36 cellular contexts compared by ENCODE assay signal in the genomic region with DNA sequence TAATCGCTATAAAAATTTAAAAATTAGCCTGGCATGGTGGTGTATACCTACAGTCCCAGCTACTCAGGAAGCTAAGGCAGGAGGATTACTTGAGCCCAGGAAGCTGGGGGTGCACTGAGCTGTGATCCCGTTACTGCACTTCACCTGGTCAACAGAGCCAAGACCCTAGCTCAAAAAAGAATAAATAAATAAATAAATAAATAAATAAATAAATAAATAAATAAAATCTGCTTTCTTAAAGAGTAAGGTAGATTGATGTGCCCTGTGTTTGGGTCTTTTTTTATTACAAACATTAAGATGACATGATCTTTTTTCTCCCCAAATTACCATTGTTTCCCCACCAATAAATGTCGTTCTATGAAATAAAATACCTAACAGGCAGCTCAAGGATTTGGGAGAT.
"Had no signal": no experiment of that assay in that cellular context is flagged by ENCODE, and none has a peak within 500 bp of the region (broad histone marks: within the 10 kb centered on the region; RNA-seq: fewer than 3 reads in every experiment).

No MANE protein-coding gene starts in this region.

- H3K4me3 ChIP-seq: ascending aorta, cardiac muscle cell had no signal

- H3K27ac Mint-ChIP-seq: activated B cell treated with CpG ODN at 0.5 μM for 24 hours; activated CD4-positive, alpha-beta memory T cell treated with anti-CD3 and anti-CD28 coated beads, Interleukin-2, amount 10 ng/mL, durations not matched to agents 7 days and 5 days; activated CD4-positive, alpha-beta T cell treated with anti-CD3 and anti-CD28 coated beads for 36 hours; activated CD4-positive, alpha-beta T cell treated with anti-CD3 and anti-CD28 coated beads, Interleukin-2, amount 10 ng/mL, durations not matched to agents 7 days and 5 days; activated CD8-positive, alpha-beta memory T cell treated with anti-CD3 and anti-CD28 coated beads, Interleukin-2, amount 10 ng/mL, durations not matched to agents 7 days and 5 days; activated CD8-positive, alpha-beta T cell treated with anti-CD3 and anti-CD28 coated beads, Interleukin-2, amount 10 ng/mL, durations not matched to agents 7 days and 5 days; activated naive CD4-positive, alpha-beta T cell treated with anti-CD3 and anti-CD28 coated beads, Interleukin-2, amount 10 ng/mL, durations not matched to agents 7 days and 5 days; activated naive CD4-positive, alpha-beta T cell treated with anti-CD3 and anti-CD28 coated beads, Interleukin-2, amount 50 U/mL, for 24 hours; activated naive CD8-positive, alpha-beta T cell; activated naive CD8-positive, alpha-beta T cell treated with anti-CD3 and anti-CD28 coated beads, Interleukin-2, amount 10 ng/mL, durations not matched to agents 7 days and 5 days; activated naive CD8-positive, alpha-beta T cell treated with anti-CD3 and anti-CD28 coated beads, Interleukin-2, amount 50 U/mL, for 24 hours; activated T-cell treated with anti-CD3 and anti-CD28 coated beads, Interleukin-2, amount 50 U/mL, for 24 hours; activated T-helper 2 cell treated with anti-CD3 and anti-CD28 coated beads, Interferon-gamma antibody, Interleukin-2, Interleukin-4, amounts not matched to agents 10 μg/mL and 5 μg/mL and 100 μg/mL, durations not matched to agents 14 hours and 24 hours and 36 hours; brain; T-helper 1 cell treated with Interleukin-12 subunit alpha and Interleukin-12 subunit beta and Interleukin-4 antibody, amounts not matched to agents 30 μg/mL and 1 μg/mL, for 36 hours; T-helper 2 cell treated with Interferon-gamma antibody and Interleukin-4, amounts not matched to agents 5 μg/mL and 100 μg/mL, for 36 hours had no signal

- H3K27ac ChIP-seq: ascending aorta, cardiac muscle cell, VCaP had no signal

- H3K4me1 ChIP-seq: ascending aorta had no signal

- FAIRE-seq: bronchial epithelial cell, TTC549 had no signal

- DNase-seq: activated B cell treated with CpG ODN at 0.5 μM for 24 hours; activated CD4-positive, alpha-beta memory T cell treated with anti-CD3 and anti-CD28 coated beads, Interleukin-2, amount 10 ng/mL, durations not matched to agents 7 days and 5 days; activated CD4-positive, alpha-beta T cell treated with anti-CD3 and anti-CD28 coated beads for 1 hour; activated CD4-positive, alpha-beta T cell treated with anti-CD3 and anti-CD28 coated beads for 36 hours; activated CD4-positive, alpha-beta T cell treated with anti-CD3 and anti-CD28 coated beads for 48 hours; activated CD4-positive, alpha-beta T cell treated with anti-CD3 and anti-CD28 coated beads, Interleukin-2, amount 10 ng/mL, durations not matched to agents 7 days and 5 days; activated CD4-positive, alpha-beta T cell treated with anti-CD3 and anti-CD28 coated beads, Interleukin-2, amount 50 U/mL, for 48 hours; activated CD8-positive, alpha-beta memory T cell treated with anti-CD3 and anti-CD28 coated beads for 24 hours; activated CD8-positive, alpha-beta memory T cell treated with anti-CD3 and anti-CD28 coated beads, Interleukin-2, amount 10 ng/mL, durations not matched to agents 7 days and 5 days; activated CD8-positive, alpha-beta memory T cell treated with anti-CD3 and anti-CD28 coated beads, Interleukin-2, amount 50 U/mL, for 48 hours; activated CD8-positive, alpha-beta T cell treated with anti-CD3 and anti-CD28 coated beads, Interleukin-2, amount 10 ng/mL, durations not matched to agents 7 days and 5 days; activated effector memory CD4-positive, alpha-beta T cell treated with Interleukin-2 at 50 U/mL for 16 hours; activated gamma-delta T cell; activated naive CD4-positive, alpha-beta T cell treated with anti-CD3 and anti-CD28 coated beads, Interleukin-2, amount 10 ng/mL, durations not matched to agents 7 days and 5 days; activated naive CD4-positive, alpha-beta T cell treated with Interleukin-2 at 50 U/mL for 16 hours; activated naive CD8-positive, alpha-beta T cell treated with anti-CD3 and anti-CD28 coated beads, Interleukin-2, amount 10 ng/mL, durations not matched to agents 7 days and 5 days; activated naive CD8-positive, alpha-beta T cell treated with anti-CD3 and anti-CD28 coated beads, Interleukin-2, amount 50 U/mL, for 24 hours; activated T-cell treated with anti-CD3 and anti-CD28 coated beads, Interleukin-2, amount 50 U/mL, for 24 hours; activated T-cell treated with anti-CD3 and anti-CD28 coated beads, Interleukin-2, amount 50 U/mL, for 48 hours; amygdala; anterior cingulate cortex; caudate nucleus; T-helper 1 cell; T-helper 2 cell; T-helper 9 cell had no signal

- H3K9me3 ChIP-seq: ascending aorta had no signal

- ATAC-seq: activated CD4-positive, alpha-beta T cell treated with anti-CD3 and anti-CD28 coated beads for 36 hours; activated CD8-positive, alpha-beta memory T cell treated with anti-CD3 and anti-CD28 coated beads, Interleukin-2, amount 10 ng/mL, durations not matched to agents 7 days and 5 days; activated CD8-positive, alpha-beta T cell treated with anti-CD3 and anti-CD28 coated beads, Interleukin-2, amount 10 ng/mL, durations not matched to agents 7 days and 5 days; activated naive CD8-positive, alpha-beta T cell treated with anti-CD3 and anti-CD28 coated beads, Interleukin-2, amount 50 U/mL, for 24 hours had no signal

- H3K27me3 Mint-ChIP-seq: activated B cell treated with CpG ODN at 0.5 μM for 24 hours; activated CD4-positive, alpha-beta memory T cell treated with anti-CD3 and anti-CD28 coated beads, Interleukin-2, amount 10 ng/mL, durations not matched to agents 7 days and 5 days; activated CD4-positive, alpha-beta T cell treated with anti-CD3 and anti-CD28 coated beads for 36 hours; activated CD4-positive, alpha-beta T cell treated with anti-CD3 and anti-CD28 coated beads, Interleukin-2, amount 10 ng/mL, durations not matched to agents 7 days and 5 days; activated CD8-positive, alpha-beta memory T cell treated with anti-CD3 and anti-CD28 coated beads, Interleukin-2, amount 10 ng/mL, durations not matched to agents 7 days and 5 days; activated naive CD4-positive, alpha-beta T cell treated with anti-CD3 and anti-CD28 coated beads, Interleukin-2, amount 10 ng/mL, durations not matched to agents 7 days and 5 days; activated naive CD4-positive, alpha-beta T cell treated with anti-CD3 and anti-CD28 coated beads, Interleukin-2, amount 50 U/mL, for 24 hours; activated naive CD8-positive, alpha-beta T cell; activated naive CD8-positive, alpha-beta T cell treated with anti-CD3 and anti-CD28 coated beads, Interleukin-2, amount 10 ng/mL, durations not matched to agents 7 days and 5 days; activated naive CD8-positive, alpha-beta T cell treated with anti-CD3 and anti-CD28 coated beads, Interleukin-2, amount 50 U/mL, for 24 hours; activated T-cell treated with anti-CD3 and anti-CD28 coated beads, Interleukin-2, amount 50 U/mL, for 24 hours; brain had no signal

- H3K27me3 ChIP-seq: ascending aorta, cardiac muscle cell had no signal

- H3K9me3 Mint-ChIP-seq: activated B cell treated with CpG ODN at 0.5 μM for 24 hours; activated CD4-positive, alpha-beta memory T cell treated with anti-CD3 and anti-CD28 coated beads, Interleukin-2, amount 10 ng/mL, durations not matched to agents 7 days and 5 days; activated naive CD4-positive, alpha-beta T cell treated with anti-CD3 and anti-CD28 coated beads, Interleukin-2, amount 50 U/mL, for 24 hours; activated naive CD8-positive, alpha-beta T cell treated with anti-CD3 and anti-CD28 coated beads, Interleukin-2, amount 50 U/mL, for 24 hours; activated T-cell treated with anti-CD3 and anti-CD28 coated beads, Interleukin-2, amount 50 U/mL, for 24 hours; activated T-helper 2 cell treated with anti-CD3 and anti-CD28 coated beads, Interferon-gamma antibody, Interleukin-2, Interleukin-4, amounts not matched to agents 10 μg/mL and 5 μg/mL and 100 μg/mL, durations not matched to agents 14 hours and 24 hours and 36 hours; brain; T-helper 1 cell treated with Interleukin-12 subunit alpha and Interleukin-12 subunit beta and Interleukin-4 antibody, amounts not matched to agents 30 μg/mL and 1 μg/mL, for 36 hours; T-helper 2 cell treated with Interferon-gamma antibody and Interleukin-4, amounts not matched to agents 5 μg/mL and 100 μg/mL, for 36 hours had no signal

- H3K4me3 Mint-ChIP-seq: activated B cell treated with CpG ODN at 0.5 μM for 24 hours; activated CD4-positive, alpha-beta memory T cell treated with anti-CD3 and anti-CD28 coated beads, Interleukin-2, amount 10 ng/mL, durations not matched to agents 7 days and 5 days; activated CD4-positive, alpha-beta T cell treated with anti-CD3 and anti-CD28 coated beads for 36 hours; activated CD4-positive, alpha-beta T cell treated with anti-CD3 and anti-CD28 coated beads, Interleukin-2, amount 10 ng/mL, durations not matched to agents 7 days and 5 days; activated CD8-positive, alpha-beta memory T cell treated with anti-CD3 and anti-CD28 coated beads, Interleukin-2, amount 10 ng/mL, durations not matched to agents 7 days and 5 days; activated CD8-positive, alpha-beta T cell treated with anti-CD3 and anti-CD28 coated beads, Interleukin-2, amount 10 ng/mL, durations not matched to agents 7 days and 5 days; activated naive CD4-positive, alpha-beta T cell treated with anti-CD3 and anti-CD28 coated beads, Interleukin-2, amount 10 ng/mL, durations not matched to agents 7 days and 5 days; activated naive CD4-positive, alpha-beta T cell treated with anti-CD3 and anti-CD28 coated beads, Interleukin-2, amount 50 U/mL, for 24 hours; activated naive CD8-positive, alpha-beta T cell; activated naive CD8-positive, alpha-beta T cell treated with anti-CD3 and anti-CD28 coated beads, Interleukin-2, amount 10 ng/mL, durations not matched to agents 7 days and 5 days; activated naive CD8-positive, alpha-beta T cell treated with anti-CD3 and anti-CD28 coated beads, Interleukin-2, amount 50 U/mL, for 24 hours; activated T-cell treated with anti-CD3 and anti-CD28 coated beads, Interleukin-2, amount 50 U/mL, for 24 hours; brain; T-helper 1 cell treated with Interleukin-12 subunit alpha and Interleukin-12 subunit beta and Interleukin-4 antibody, amounts not matched to agents 30 μg/mL and 1 μg/mL, for 36 hours; T-helper 2 cell treated with Interferon-gamma antibody and Interleukin-4, amounts not matched to agents 5 μg/mL and 100 μg/mL, for 36 hours had no signal
